20 cellular contexts compared by ENCODE assay signal in genomic region chr1:236692722-236693121, GRCh38. TPM values are rescaled to one million over a fixed set of nuclear protein-coding genes. Genes with fewer than 3 reads are reported as not detected.
"Had no signal": no experiment of that assay in that cellular context is flagged by ENCODE, and none has a peak within 500 bp of the region (broad histone marks: within the 10 kb centered on the region; RNA-seq: fewer than 3 reads in every experiment).

No MANE protein-coding gene starts in this region.

- H3K27me3 ChIP-seq: right lobe of liver, upper lobe of left lung had no signal

- H3K4me3 ChIP-seq: adrenal gland, breast epithelium, hepatocyte, left lung, right lobe of liver, thoracic aorta, upper lobe of left lung had no signal

- H3K36me3 ChIP-seq: adrenal gland, breast epithelium, left lung, neutrophil, right lobe of liver, thoracic aorta, upper lobe of left lung had no signal

- ATAC-seq: left lung; natural killer cell treated with Interleukin-12 subunit alpha and Interleukin-12 subunit beta and Interleukin-15 and Interleukin-18, amount 100 ng/mL, for 72 hours; right lobe of liver had no signal

- H3K4me1 ChIP-seq: adrenal gland, breast epithelium, left lung, right lobe of liver, upper lobe of left lung had no signal

- H3K27ac ChIP-seq: adrenal gland, breast epithelium, hepatocyte, left lung, neutrophil, right lobe of liver, thoracic aorta, upper lobe of left lung had no signal

- DNase-seq: activated CD4-positive, alpha-beta T cell treated with anti-CD3 and anti-CD28 coated beads for 1 hour; activated T-cell treated with anti-CD3 and anti-CD28 coated beads, Interleukin-2, amount 50 U/mL, for 1 hour; adrenal gland; effector CD4-positive, alpha-beta T cell; immature natural killer cell; left lung; midbrain; right lobe of liver; small intestine; stimulated activated CD4-positive, alpha-beta T cell treated with anti-CD3 and anti-CD28 coated beads, Interleukin-4, amount 100 ng/mL, for 1 hour; stimulated activated naive CD4-positive, alpha-beta T cell; T-helper 9 cell; upper lobe of left lung had no signal

- H3K9me3 ChIP-seq: adrenal gland, breast epithelium, left lung, neutrophil, right lobe of liver, thoracic aorta, upper lobe of left lung had no signal

RNA-seq across cellular contexts. Expression of gene ACTN2, which starts 6.4 kb away (rescaled TPM):
- total RNA-seq: fibroblast of villous mesenchyme; T-helper 1 cell treated with Interleukin-12 subunit alpha and Interleukin-12 subunit beta and Interleukin-4 antibody, amounts not matched to agents 30 ng/mL and 1 ng/mL, for 36 hours had no signal
- polyA plus RNA-seq: immature natural killer cell had no signal
